26 cellular contexts compared by ENCODE assay signal in the genomic region with DNA sequence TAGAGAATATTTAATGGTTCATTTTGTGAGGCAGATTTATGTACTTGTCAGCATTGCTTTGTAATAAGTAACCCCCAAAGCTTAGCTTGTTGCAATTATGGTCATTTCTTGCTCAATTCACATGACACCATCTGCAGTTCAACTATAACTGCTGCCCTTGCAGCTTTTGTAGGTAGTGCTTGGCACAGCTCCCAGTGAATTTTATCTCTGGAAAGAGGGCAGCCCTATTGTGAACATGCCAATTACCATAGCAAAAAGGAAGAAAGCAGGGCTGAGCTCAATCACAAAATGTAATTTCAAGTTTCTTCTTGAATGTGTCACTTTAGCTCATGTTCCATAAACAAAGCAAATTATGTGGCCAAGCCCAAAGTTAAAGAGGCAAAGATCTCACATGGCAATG.
DNase-seq lines count a peak whose midpoint lies in the region; TF ChIP-seq lines count a peak whose summit lies in the region.
"Had no signal": no experiment of that assay in that cellular context is flagged by ENCODE, and none has a peak within 500 bp of the region (broad histone marks: within the 10 kb centered on the region; RNA-seq: fewer than 3 reads in every experiment).

No MANE protein-coding gene starts in this region.

- H3K27ac ChIP-seq in spleen, result no peak overlapping the region
- no peak overlapping the region for H3K27ac ChIP-seq in adrenal gland
- H3K27ac ChIP-seq: 22Rv1, cardiac muscle cell, left lung, right atrium auricular region, SJCRH30 had no signal

- H3K4me1 ChIP-seq in spleen (no peaks in the 10 kb centered on the region), adrenal gland (replicated peaks in 1 of 2) (no peaks in the 10 kb centered on the region)
- H3K4me1 ChIP-seq: left lung, right atrium auricular region, SJCRH30 had no signal

- H3K36me3 ChIP-seq in spleen (no peaks in the 10 kb centered on the region), adrenal gland (replicated peaks in 1 of 2) (no peaks in the 10 kb centered on the region)
- H3K36me3 ChIP-seq: cardiac muscle cell, left lung, right atrium auricular region, SJCRH30 had no signal

- no peak for TF ChIP-seq POLR2A in spleen (IDR thresholded peaks at IDR 0.05)
- TF ChIP-seq POLR2A in adrenal gland (IDR thresholded peaks at IDR 0.05), result no peak

- peaks cover 0 to 18% (median 0%) of the 10 kb centered on the region in 8 donors for H3K9me3 ChIP-seq in spleen
- H3K9me3 ChIP-seq in adrenal gland (replicated peaks in 1 of 3), result no peaks in the 10 kb centered on the region
- H3K9me3 ChIP-seq: left lung, right atrium auricular region, SJCRH30 had no signal

- DNase-seq in DMS 273 (lab: John Stamatoyannopoulos, UW; ENCODE audit: unreplicated experiment) (peak; percentile 19), DMS 273 treated with DMSO at 0.1 percent for 48 hours (lab: John Stamatoyannopoulos, UW) (no peak), NCI-H1105 treated with DMSO at 0.1 percent for 48 hours (lab: John Stamatoyannopoulos, UW) (peak; percentile 74), NCI-H69 (lab: John Stamatoyannopoulos, UW) (peak; percentile 87), iris pigment epithelial cell (ENCODE audit: low read depth) (peak; percentile 6), UCSD-AML1 (lab: John Stamatoyannopoulos, UW; ENCODE audit: unreplicated experiment) (no peak), spleen (no peak), adrenal gland (no peak)
- DNase-seq: activated gamma-delta T cell treated with Interleukin-2 at 50 U/mL for 16 hours; activated T-cell treated with anti-CD3 and anti-CD28 coated beads, Interleukin-2, amount 50 U/mL, for 1 hour; AML-193; CD8-positive, alpha-beta memory T cell; dermis blood vessel endothelial cell; DND-41; Kasumi-1; left lung; naive thymus-derived CD8-positive, alpha-beta T cell; NCI-H526; SJCRH30; stimulated activated CD4-positive, alpha-beta T cell treated with anti-CD3 and anti-CD28 coated beads, Interleukin-12 subunit alpha, Interleukin-12 subunit beta, amount 100 ng/mL, for 4 hours; stimulated activated naive CD8-positive, alpha-beta T cell treated with anti-CD3 and anti-CD28 coated beads, Interleukin-15, amount 100 ng/mL, for 72 hours; trophoblast cell had no signal

- TF ChIP-seq CTCF in spleen (IDR thresholded peaks at IDR 0.05 in 8 of 11, conservative IDR thresholded peaks at IDR 0.05 in 3 of 11), result no peak
- TF ChIP-seq CTCF in adrenal gland (IDR thresholded peaks at IDR 0.05), result no peak

- intact Hi-C loops in spleen (cut with DNase I; ENCODE audit: low total_unique reads) (no loop called here), adrenal gland (cut with DNase I) (no loop called here)

- H3K4me3 ChIP-seq in spleen, result no peak overlapping the region
- H3K4me3 ChIP-seq in adrenal gland, result no peak overlapping the region
- H3K4me3 ChIP-seq: cardiac muscle cell, GM12878, left lung, right atrium auricular region, SJCRH30 had no signal

- H3K27me3 ChIP-seq in spleen (replicated peaks in 1 of 7) (no peaks in the 10 kb centered on the region), adrenal gland (no peaks in the 10 kb centered on the region)
- H3K27me3 ChIP-seq: cardiac muscle cell, left lung, right atrium auricular region, SJCRH30 had no signal

Comparison
In these comparisons a context has a peak if more than half of its experiments do, and no peak if none do; other contexts are left out.
1. DNase-seq: peak in DMS 273 (single experiment), NCI-H1105 treated with DMSO at 0.1 percent for 48 hours (single experiment), NCI-H69 (single experiment) and iris pigment epithelial cell (single experiment); none in DMS 273 treated with DMSO at 0.1 percent for 48 hours (single experiment), UCSD-AML1 (single experiment), spleen (single experiment) and adrenal gland (0 of 7).